In the genomic region with DNA sequence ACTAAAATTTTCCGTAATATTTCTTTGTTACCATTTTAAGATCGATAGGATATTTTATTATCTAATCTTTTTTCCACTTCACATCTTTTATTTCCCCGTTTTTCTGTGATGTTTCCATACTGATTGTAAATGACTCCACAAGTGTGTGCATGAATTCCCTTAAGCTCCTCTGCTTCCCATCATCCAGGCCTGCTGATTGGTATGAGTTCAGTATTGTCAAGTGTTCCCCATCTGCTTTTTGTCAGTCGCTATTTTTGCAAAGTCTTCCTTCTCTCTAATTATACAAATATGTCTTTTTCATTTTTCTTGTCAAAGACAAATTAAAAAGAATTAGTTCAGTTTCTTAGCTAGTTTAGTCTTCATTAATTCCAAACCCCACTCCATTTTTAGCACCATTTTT, we compare ENCODE assay signal across 20 cellular contexts.
DNase-seq lines count a peak whose midpoint lies in the region; ATAC-seq and TF ChIP-seq lines count a peak whose summit lies in the region.
"Had no signal": no experiment of that assay in that cellular context is flagged by ENCODE, and none has a peak within 500 bp of the region (broad histone marks: within the 10 kb centered on the region; RNA-seq: fewer than 3 reads in every experiment).

No MANE protein-coding gene starts in this region.

- no peak overlapping the region for H3K4me3 Mint-ChIP-seq in MCF 10A (ENCODE audit: unreplicated experiment)
- no peak overlapping the region for H3K4me3 Mint-ChIP-seq in osteocyte (ENCODE audit: unreplicated experiment)
- H3K4me3 Mint-ChIP-seq: CD14-positive monocyte; CD4-positive, alpha-beta memory T cell; HFFc6 had no signal

- no peak for TF ChIP-seq POLR2A in breast epithelium (IDR thresholded peaks at IDR 0.05)

- no peak overlapping the region for H3K18ac ChIP-seq in mesenchymal stem cell (ENCODE audit: low read depth in 1 of 2, low read length in 2 of 2)

- H2AK5ac ChIP-seq in mesenchymal stem cell (ENCODE audit: low read length, severe bottlenecking), result peak overlapping the region; percentile 72

- H3K4me1 Mint-ChIP-seq in MCF 10A (ENCODE audit: insufficient read depth, unreplicated experiment) (peaks cover 40% of the 10 kb centered on the region), osteocyte (ENCODE audit: unreplicated experiment) (peaks cover 35% of the 10 kb centered on the region)

- H3K27me3 ChIP-seq in breast epithelium (no peaks in the 10 kb centered on the region), SK-N-SH (ENCODE audit: insufficient read depth) (no peaks in the 10 kb centered on the region), mesenchymal stem cell (ENCODE audit: control insufficient read depth in 1 of 2, insufficient read depth in 1 of 2, low read length in 2 of 2) (no peaks in the 10 kb centered on the region)
- H3K27me3 ChIP-seq: BLaER1 had no signal

- peak in 1 of 2 experiments; percentile 61; a peak in 2 of 4 replicates for TF ChIP-seq EP300 in SK-N-SH (IDR thresholded peaks at IDR 0.05; ENCODE audit: borderline replicate concordance in 1 of 2, low read depth in 1 of 2, low read length in 1 of 2)

- H2BK5ac ChIP-seq in mesenchymal stem cell (ENCODE audit: low read depth, low read length, poor library complexity, severe bottlenecking), result no peak overlapping the region

- CTCF ChIA-PET in MCF 10A (lab: Yijun Ruan, JAX) (interaction anchor here (0.7 kb wide), 1 partner anchor 217 kb away, joined by 3 read pairs; no protein-coding TSS in a partner anchor), SK-N-SH (lab: Yijun Ruan, JAX) (interaction anchor here (0.9 to 2.1 kb wide), 7 partner anchors 10 to 1045 kb away, joined by 3 to 9 read pairs (median 4); no protein-coding TSS in a partner anchor)

- no peaks in the 10 kb centered on the region for H3K9me2 ChIP-seq in SK-N-SH

- H3K4me1 ChIP-seq in breast epithelium, result no peaks in the 10 kb centered on the region
- peaks cover 22 to 30% of the 10 kb centered on the region in 2 experiments; a peak in 3 of 4 replicates for H3K4me1 ChIP-seq in SK-N-SH (ENCODE audit: control insufficient read depth in 1 of 2, insufficient read depth in 2 of 2, low read depth in 1 of 2, low read length in 1 of 2)
- no peaks in the 10 kb centered on the region for H3K4me1 ChIP-seq in mesenchymal stem cell (ENCODE audit: control insufficient read depth, insufficient read depth, low read depth, low read length)
- H3K4me1 ChIP-seq: BLaER1 had no signal

- H3K79me1 ChIP-seq in mesenchymal stem cell (replicated peaks; ENCODE audit: low read length, poor library complexity, severe bottlenecking), result peaks cover 26% of the 10 kb centered on the region

- TF ChIP-seq CTCF in MCF 10A (IDR thresholded peaks at IDR 0.05; ENCODE audit: unreplicated experiment), result no peak
- no peak for TF ChIP-seq CTCF in breast epithelium (IDR thresholded peaks at IDR 0.05)
- no peak for TF ChIP-seq CTCF in SK-N-SH (IDR thresholded peaks at IDR 0.05)
- TF ChIP-seq CTCF in osteocyte (IDR thresholded peaks at IDR 0.05), result no peak

- H3K4ac ChIP-seq in mesenchymal stem cell (ENCODE audit: low read depth in 1 of 2, low read length in 2 of 2), result no peak overlapping the region

- H3K14ac ChIP-seq in mesenchymal stem cell (ENCODE audit: low read length in 2 of 2), result no peak overlapping the region

- intact Hi-C loops in MCF 10A (cut with micrococcal nuclease) (loop anchor here (2.0 to 10.0 kb wide), 6 partner anchors 383 to 1743 kb away; no protein-coding TSS in a partner anchor), breast epithelium (cut with DNase I; ENCODE audit: low total_unique reads) (no loop called here)

- TF ChIP-seq RAD21 in SK-N-SH (IDR thresholded peaks at IDR 0.05; ENCODE audit: low read length), result no peak

- H3K79me2 ChIP-seq in SK-N-SH (ENCODE audit: insufficient read depth), result peaks cover 40% of the 10 kb centered on the region

- H3K36me3 ChIP-seq in breast epithelium (no peaks in the 10 kb centered on the region), SK-N-SH (replicated peaks in 1 of 2; ENCODE audit: control insufficient read depth in 1 of 2, insufficient read depth in 2 of 2, low read length in 1 of 2) (peaks cover 0 to 3% of the 10 kb centered on the region in 2 experiments), mesenchymal stem cell (ENCODE audit: control insufficient read depth in 1 of 2, insufficient read depth in 2 of 2, low read depth in 1 of 2, low read length in 2 of 2) (no peaks in the 10 kb centered on the region)

- peaks cover 11% of the 10 kb centered on the region for H3K9me3 Mint-ChIP-seq in MCF 10A (ENCODE audit: unreplicated experiment)
- peaks cover 9% of the 10 kb centered on the region for H3K9me3 Mint-ChIP-seq in osteocyte (ENCODE audit: unreplicated experiment)
- H3K9me3 Mint-ChIP-seq: CD14-positive monocyte, HFFc6 had no signal

- no peak overlapping the region for H3K9ac ChIP-seq in SK-N-SH
- H3K9ac ChIP-seq in mesenchymal stem cell (ENCODE audit: low read length), result no peak overlapping the region
- H3K9ac ChIP-seq: BLaER1 had no signal

- peaks cover 6% of the 10 kb centered on the region for H3K36me3 Mint-ChIP-seq in MCF 10A (ENCODE audit: insufficient read depth, unreplicated experiment)
- H3K36me3 Mint-ChIP-seq in osteocyte (ENCODE audit: unreplicated experiment), result peaks cover 3% of the 10 kb centered on the region

- H2AFZ ChIP-seq in SK-N-SH (ENCODE audit: low read depth) (no peak overlapping the region), mesenchymal stem cell (ENCODE audit: low read depth, low read length) (no peak overlapping the region)

- no peak overlapping the region for H3K23ac ChIP-seq in mesenchymal stem cell (ENCODE audit: low read length in 2 of 2)

- no TSS peak for BruUV-seq in MCF 10A (replicated peaks; lab: Mats Ljungman, UMichigan)

- H4K20me1 ChIP-seq in SK-N-SH (ENCODE audit: insufficient read depth), result no peaks in the 10 kb centered on the region
- H4K20me1 ChIP-seq: BLaER1 had no signal

- no peak for ATAC-seq in GM18502 (IDR thresholded peaks at IDR 0.05; ENCODE audit: poor library complexity, unreplicated experiment)
- ATAC-seq: A549, HCT116 had no signal

- H3K27me3 Mint-ChIP-seq in MCF 10A (ENCODE audit: insufficient read depth, unreplicated experiment) (no peaks in the 10 kb centered on the region), osteocyte (ENCODE audit: unreplicated experiment) (no peaks in the 10 kb centered on the region)
- H3K27me3 Mint-ChIP-seq: CD4-positive, alpha-beta memory T cell had no signal

- no peak overlapping the region for H3K4me2 ChIP-seq in SK-N-SH
- H3K4me2 ChIP-seq in mesenchymal stem cell (ENCODE audit: low read length, poor library complexity, severe bottlenecking), result no peak overlapping the region
- H3K4me2 ChIP-seq: A549, BLaER1 had no signal

- H2BK15ac ChIP-seq in mesenchymal stem cell (ENCODE audit: low read depth, poor library complexity, severe bottlenecking), result no peak overlapping the region

- H3K4me3 ChIP-seq in breast epithelium (no peak overlapping the region), SK-N-SH (ENCODE audit: low read depth in 2 of 2, low read length in 1 of 2) (no peak overlapping the region), mesenchymal stem cell (ENCODE audit: insufficient read depth in 1 of 2, low read depth in 1 of 2, low read length in 2 of 2) (no peak overlapping the region)
- H3K4me3 ChIP-seq: A549, BLaER1 had no signal

- no peak overlapping the region for H2BK12ac ChIP-seq in mesenchymal stem cell (ENCODE audit: low read length in 2 of 2)

- H4K8ac ChIP-seq in mesenchymal stem cell (ENCODE audit: low read length), result no peak overlapping the region

- H3K27ac Mint-ChIP-seq in MCF 10A (ENCODE audit: low read depth, unreplicated experiment) (peak overlapping the region; percentile 92), osteocyte (ENCODE audit: unreplicated experiment) (peak overlapping the region; percentile 20)
- H3K27ac Mint-ChIP-seq: CD14-positive monocyte; CD4-positive, alpha-beta memory T cell had no signal

- peaks cover 19% of the 10 kb centered on the region for H3F3A ChIP-seq in SK-N-SH (replicated peaks; ENCODE audit: insufficient read depth)

- no peak overlapping the region for H2BK120ac ChIP-seq in mesenchymal stem cell (ENCODE audit: low read depth, low read length)

- H3K27ac ChIP-seq in breast epithelium, result no peak overlapping the region
- H3K27ac ChIP-seq in SK-N-SH (ENCODE audit: low read depth in 2 of 2, low read length in 1 of 2), result peak overlapping the region in 1 of 2 experiments; percentile 92; a peak in 1 of 4 replicates
- H3K27ac ChIP-seq in mesenchymal stem cell (ENCODE audit: low read length, poor library complexity, severe bottlenecking), result no peak overlapping the region
- H3K27ac ChIP-seq: 22Rv1, A549, BLaER1, HL-60 had no signal

- WGBS in SK-N-SH (ENCODE audit: low lambda C conversion rate), result 85% methylated on average over 4 of the region's 4 CpGs
- 82% methylated on average over 3 of the region's 4 CpGs for WGBS in mesenchymal stem cell

- DNase-seq in MCF 10A (ENCODE audit: unreplicated experiment) (no peak), breast epithelium (ENCODE audit: low spot score in 2 of 2) (no peak), SK-N-SH (no peak), mesenchymal stem cell (no peak), osteocyte (ENCODE audit: extremely low spot score, unreplicated experiment) (no peak), foreskin melanocyte (no peak)
- DNase-seq: CD4-positive, alpha-beta memory T cell; DMS153; DMS79; GDM1; GOT3; H7; HFFc6 had no signal

- H4K91ac ChIP-seq in mesenchymal stem cell (ENCODE audit: low read length), result no peak overlapping the region

- H3K9me3 ChIP-seq in breast epithelium (no peaks in the 10 kb centered on the region), SK-N-SH (no peaks in the 10 kb centered on the region), mesenchymal stem cell (ENCODE audit: control insufficient read depth, low read length) (no peaks in the 10 kb centered on the region)
- H3K9me3 ChIP-seq: A549, BLaER1 had no signal

- POLR2A ChIA-PET in MCF 10A (lab: Yijun Ruan, JAX) (interaction anchor here (0.6 to 1.0 kb wide), 4 partner anchors 184 to 565 kb away, joined by 3 read pairs; a partner anchor contains a TSS), SK-N-SH (lab: Yijun Ruan, JAX) (interaction anchor here (0.6 kb wide), 1 partner anchor 880 kb away, joined by 3 read pairs; no protein-coding TSS in a partner anchor)
